Comparison of ENCODE assay signal across 8 cellular contexts in genomic region chr7:23570592-23571200, GRCh38. TPM values are rescaled to one million over a fixed set of nuclear protein-coding genes. Genes with fewer than 3 reads are reported as not detected.
DNase-seq lines count a peak whose midpoint lies in the region; ATAC-seq and TF ChIP-seq lines count a peak whose summit lies in the region.

No MANE protein-coding gene starts in this region.

- H3K27ac Mint-ChIP-seq in memory B cell = no peak overlapping the region

- no peaks in the 10 kb centered on the region for H3K9me3 ChIP-seq in BE2C

- H3K27me3 ChIP-seq in BE2C = no peaks in the 10 kb centered on the region

- no peak overlapping the region for H3K4me3 ChIP-seq in BE2C (ENCODE audit: low read depth, low read length)

- no peaks in the 10 kb centered on the region for H3K36me3 Mint-ChIP-seq in memory B cell

- ATAC-seq in HG03469 (IDR thresholded peaks at IDR 0.05; ENCODE audit: unreplicated experiment) (peak; percentile 74), memory B cell (ENCODE audit: low read depth) (peak; percentile 91)

- TF ChIP-seq CTCF in BE2C (IDR thresholded peaks at IDR 0.05; ENCODE audit: low read depth, low read length) = peak; percentile 93

- peak overlapping the region; percentile 15 for H3K4me3 Mint-ChIP-seq in memory B cell

- H3K4me1 ChIP-seq in BE2C = no peaks in the 10 kb centered on the region

- DNase-seq in BE2C = peak; percentile 79
- DNase-seq in GM19238 (ENCODE audit: insufficient read length, low spot score) = peak; percentile 39
- peak; percentile 43 for DNase-seq in NCI-H748 treated with DMSO at 0.1 percent for 48 hours (lab: John Stamatoyannopoulos, UW)
- DNase-seq in activated CD4-positive, alpha-beta T cell treated with anti-CD3 and anti-CD28 coated beads, Interleukin-2, amount 50 U/mL, for 48 hours = peak; percentile 76 to 82
- DNase-seq in effector CD8-positive, alpha-beta T cell (lab: John Stamatoyannopoulos, UW) = peak; percentile 45
- DNase-seq in memory B cell (ENCODE audit: low spot score in 2 of 2) = peak; percentile 54 to 64
- peak; percentile 35 to 42 for DNase-seq in stimulated activated CD8-positive, alpha-beta memory T cell treated with anti-CD3 and anti-CD28 coated beads, Interleukin-2, amount 100 ng/mL, for 1 hour (ENCODE audit: low read depth in 2 of 2)

- H3K4me1 Mint-ChIP-seq in memory B cell = peaks cover 3% of the 10 kb centered on the region

- H3K27me3 Mint-ChIP-seq in memory B cell = peaks cover 9% of the 10 kb centered on the region

- no peaks in the 10 kb centered on the region for H3K36me3 ChIP-seq in BE2C

- H3K9me3 Mint-ChIP-seq in memory B cell = no peaks in the 10 kb centered on the region

RNA-seq across cellular contexts. Expression of gene CCDC126, which starts 26.5 kb away (rescaled TPM):
- polyA plus RNA-seq in BE2C (2012; ENCODE audit: insufficient read depth, insufficient read length, low read depth) = 2.6 TPM

RNA-seq across cellular contexts. Expression of gene TRA2A, which starts 38.9 kb away (rescaled TPM):
- polyA plus RNA-seq in BE2C (2012; ENCODE audit: insufficient read depth, insufficient read length, low read depth) = 65.7 TPM
